Comparison of ENCODE assay signal across 18 cellular contexts in the genomic region with DNA sequence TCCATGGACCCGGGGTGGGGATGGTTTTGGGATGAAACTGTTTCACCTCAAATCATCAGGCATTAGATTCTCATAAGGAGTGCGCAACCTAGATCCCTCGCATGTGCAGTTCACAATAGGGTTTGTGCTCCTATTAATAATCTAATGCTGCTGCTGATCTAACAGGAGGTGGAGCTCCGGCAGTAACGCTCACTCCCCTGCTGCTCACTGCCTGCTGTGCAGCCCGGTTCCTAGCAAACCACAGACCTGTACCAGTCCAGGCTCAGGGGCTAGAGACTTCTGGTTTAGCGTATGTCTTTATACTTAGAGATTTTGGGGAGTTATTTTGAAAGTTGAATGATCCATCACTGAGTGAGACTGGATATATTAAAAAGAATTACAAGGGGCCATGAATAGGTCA. TPM values are rescaled to one million over a fixed set of nuclear protein-coding genes. Genes with fewer than 3 reads are reported as not detected.
DNase-seq lines count a peak whose midpoint lies in the region; ATAC-seq and TF ChIP-seq lines count a peak whose summit lies in the region.
"Had no signal": no experiment of that assay in that cellular context is flagged by ENCODE, and none has a peak within 500 bp of the region (broad histone marks: within the 10 kb centered on the region; RNA-seq: fewer than 3 reads in every experiment).

No MANE protein-coding gene starts in this region.

- H3K27me3 Mint-ChIP-seq in activated CD8-positive, alpha-beta T cell treated with anti-CD3 and anti-CD28 coated beads for 36 hours, result no peaks in the 10 kb centered on the region
- H3K27me3 Mint-ChIP-seq in activated CD8-positive, alpha-beta T cell treated with anti-CD3 and anti-CD28 coated beads, Interleukin-2, amount 10 ng/mL, durations not matched to agents 7 days and 5 days (ENCODE audit: low read depth), result no peaks in the 10 kb centered on the region
- H3K27me3 Mint-ChIP-seq: activated CD4-positive, alpha-beta memory T cell treated with anti-CD3 and anti-CD28 coated beads for 36 hours had no signal

- H3K9me3 Mint-ChIP-seq in activated CD8-positive, alpha-beta T cell treated with anti-CD3 and anti-CD28 coated beads for 36 hours, result peaks cover 8% of the 10 kb centered on the region
- H3K9me3 Mint-ChIP-seq in activated CD8-positive, alpha-beta T cell treated with anti-CD3 and anti-CD28 coated beads, Interleukin-2, amount 10 ng/mL, durations not matched to agents 7 days and 5 days (ENCODE audit: insufficient read depth), result peaks cover 9% of the 10 kb centered on the region

- peaks cover 0 to 53% (median 12%) of the 10 kb centered on the region in 6 donors for H3K4me1 ChIP-seq in spleen
- H3K4me1 ChIP-seq in vagina, result peaks cover 25% of the 10 kb centered on the region

- H3K4me3 Mint-ChIP-seq in activated CD8-positive, alpha-beta T cell treated with anti-CD3 and anti-CD28 coated beads for 36 hours, result no peak overlapping the region
- no peak overlapping the region for H3K4me3 Mint-ChIP-seq in activated CD8-positive, alpha-beta T cell treated with anti-CD3 and anti-CD28 coated beads, Interleukin-2, amount 10 ng/mL, durations not matched to agents 7 days and 5 days
- H3K4me3 Mint-ChIP-seq: activated CD4-positive, alpha-beta memory T cell treated with anti-CD3 and anti-CD28 coated beads for 36 hours had no signal

- H3K4me1 Mint-ChIP-seq in activated CD8-positive, alpha-beta T cell treated with anti-CD3 and anti-CD28 coated beads for 36 hours (ENCODE audit: low read depth), result peaks cover 46% of the 10 kb centered on the region
- peaks cover 33% of the 10 kb centered on the region for H3K4me1 Mint-ChIP-seq in activated CD8-positive, alpha-beta T cell treated with anti-CD3 and anti-CD28 coated beads, Interleukin-2, amount 10 ng/mL, durations not matched to agents 7 days and 5 days (ENCODE audit: low read depth)

- H3K27me3 ChIP-seq in spleen (replicated peaks in 1 of 7) (no peaks in the 10 kb centered on the region), vagina (no peaks in the 10 kb centered on the region)
- H3K27me3 ChIP-seq: cardiac muscle cell, neutrophil had no signal

- H3K27ac Mint-ChIP-seq in activated CD8-positive, alpha-beta T cell treated with anti-CD3 and anti-CD28 coated beads for 36 hours, result no peak overlapping the region
- no peak overlapping the region for H3K27ac Mint-ChIP-seq in activated CD8-positive, alpha-beta T cell treated with anti-CD3 and anti-CD28 coated beads, Interleukin-2, amount 10 ng/mL, durations not matched to agents 7 days and 5 days
- H3K27ac Mint-ChIP-seq: activated CD4-positive, alpha-beta memory T cell treated with anti-CD3 and anti-CD28 coated beads for 36 hours had no signal

- TF ChIP-seq CTCF in activated CD8-positive, alpha-beta T cell treated with anti-CD3 and anti-CD28 coated beads for 36 hours (IDR thresholded peaks at IDR 0.05), result no peak
- TF ChIP-seq CTCF in spleen (IDR thresholded peaks at IDR 0.05 in 8 of 11, conservative IDR thresholded peaks at IDR 0.05 in 3 of 11), result no peak
- no peak for TF ChIP-seq CTCF in vagina (IDR thresholded peaks at IDR 0.05)

- H3K36me3 ChIP-seq in spleen (peaks cover 0 to 52% (median 12%) of the 10 kb centered on the region in 6 donors), vagina (peaks cover 0 to 6% of the 10 kb centered on the region in 2 donors)
- H3K36me3 ChIP-seq: cardiac muscle cell had no signal

- no peak for TF ChIP-seq POLR2A in spleen (IDR thresholded peaks at IDR 0.05)
- TF ChIP-seq POLR2A in vagina (IDR thresholded peaks at IDR 0.05), result no peak

- peaks cover 39% of the 10 kb centered on the region for H3K36me3 Mint-ChIP-seq in activated CD8-positive, alpha-beta T cell treated with anti-CD3 and anti-CD28 coated beads for 36 hours (ENCODE audit: low read depth)
- peaks cover 56% of the 10 kb centered on the region for H3K36me3 Mint-ChIP-seq in activated CD8-positive, alpha-beta T cell treated with anti-CD3 and anti-CD28 coated beads, Interleukin-2, amount 10 ng/mL, durations not matched to agents 7 days and 5 days (ENCODE audit: low read depth)

- intact Hi-C loops in activated CD8-positive, alpha-beta T cell treated with anti-CD3 and anti-CD28 coated beads for 36 hours (cut with micrococcal nuclease), result no loop called here
- intact Hi-C loops in cardiac septum (cut with DNase I) (no loop called here), spleen (cut with DNase I; ENCODE audit: low total_unique reads) (no loop called here), vagina (cut with DNase I) (no loop called here)

- CTCF ChIA-PET in activated CD8-positive, alpha-beta T cell treated with anti-CD3 and anti-CD28 coated beads for 36 hours (lab: Charles Lee), result interaction anchor here (1.0 kb wide), 1 partner anchor 31 kb away, joined by 3 read pairs; no protein-coding TSS in a partner anchor
- CTCF ChIA-PET in activated CD8-positive, alpha-beta T cell treated with anti-CD3 and anti-CD28 coated beads, Interleukin-2, amount 10 ng/mL, durations not matched to agents 7 days and 5 days (lab: Charles Lee), result no interaction called here

- WGBS in spleen, 5 donors, result 83 to 92% (median 86%) methylated on average over 7 of the region's 7 CpGs

- peaks cover 0 to 33% (median 24%) of the 10 kb centered on the region in 8 donors for H3K9me3 ChIP-seq in spleen
- H3K9me3 ChIP-seq in vagina, result peaks cover 4% of the 10 kb centered on the region
- H3K9me3 ChIP-seq: neutrophil had no signal

- no peak for ATAC-seq in activated CD8-positive, alpha-beta T cell treated with anti-CD3 and anti-CD28 coated beads for 36 hours
- no peak for ATAC-seq in activated CD8-positive, alpha-beta T cell treated with anti-CD3 and anti-CD28 coated beads, Interleukin-2, amount 10 ng/mL, durations not matched to agents 7 days and 5 days
- ATAC-seq in GM21723 (IDR thresholded peaks at IDR 0.05; ENCODE audit: unreplicated experiment), result no peak

- DNase-seq in activated CD8-positive, alpha-beta T cell treated with anti-CD3 and anti-CD28 coated beads for 36 hours, result peak; percentile 18
- no peak for DNase-seq in activated CD8-positive, alpha-beta T cell treated with anti-CD3 and anti-CD28 coated beads, Interleukin-2, amount 10 ng/mL, durations not matched to agents 7 days and 5 days
- DNase-seq in NCI-H82 treated with DMSO at 0.1 percent for 48 hours (lab: John Stamatoyannopoulos, UW; ENCODE audit: unreplicated experiment), result peak; percentile 4
- DNase-seq in cardiac septum (ENCODE audit: low spot score), result peak; percentile 77
- peak; percentile 63 for DNase-seq in spleen
- DNase-seq in activated effector memory CD4-positive, alpha-beta T cell treated with Interleukin-2 at 50 U/mL for 16 hours, result no peak
- DNase-seq in vagina (ENCODE audit: extremely low spot score in 2 of 2), result no peak
- DNase-seq: activated CD4-positive, alpha-beta memory T cell treated with anti-CD3 and anti-CD28 coated beads for 36 hours; activated gamma-delta T cell; Calu3; NCI-H1092 treated with DMSO at 0.1 percent for 48 hours; NCI-H526; T1000 had no signal

- POLR2A ChIA-PET in activated CD8-positive, alpha-beta T cell treated with anti-CD3 and anti-CD28 coated beads for 36 hours (lab: Charles Lee), result no interaction called here
- POLR2A ChIA-PET in activated CD8-positive, alpha-beta T cell treated with anti-CD3 and anti-CD28 coated beads, Interleukin-2, amount 10 ng/mL, durations not matched to agents 7 days and 5 days (lab: Charles Lee), result no interaction called here

- H3K4me3 ChIP-seq in spleen (no peak overlapping the region), vagina (no peak overlapping the region)
- H3K4me3 ChIP-seq: cardiac muscle cell, skin epidermis had no signal

- H3K27ac ChIP-seq in spleen (no peak overlapping the region), vagina (no peak overlapping the region)
- H3K27ac ChIP-seq: cardiac muscle cell, neutrophil, RWPE1, skin epidermis had no signal

RNA-seq across cellular contexts. Expression of a gene that starts 50.2 kb away (rescaled TPM):
- 10 to 100 TPM; 23.9 to 26.1 TPM for total RNA-seq in activated CD8-positive, alpha-beta T cell treated with anti-CD3 and anti-CD28 coated beads for 36 hours
- total RNA-seq in activated CD8-positive, alpha-beta T cell treated with anti-CD3 and anti-CD28 coated beads, Interleukin-2, amount 10 ng/mL, durations not matched to agents 7 days and 5 days, result 10 to 100 TPM; 38.8 to 41.6 TPM
- total RNA-seq in cardiac septum (75.9 TPM), spleen (10 to 100 TPM; 51.4 to 70.9 (median 60.1) TPM), vagina (39.3 TPM)
- 1 to 10 TPM; 6.3 to 8.7 (median 7.6) TPM for polyA plus RNA-seq in spleen

Comparison
In these comparisons a context has a peak if more than half of its experiments do, and no peak if none do; other contexts are left out.
1. DNase-seq: peak in activated CD8-positive, alpha-beta T cell treated with anti-CD3 and anti-CD28 coated beads for 36 hours (single experiment), NCI-H82 treated with DMSO at 0.1 percent for 48 hours (single experiment), cardiac septum (single experiment) and spleen (single experiment); none in activated CD8-positive, alpha-beta T cell treated with anti-CD3 and anti-CD28 coated beads, Interleukin-2, amount 10 ng/mL, durations not matched to agents 7 days and 5 days (single experiment), activated effector memory CD4-positive, alpha-beta T cell treated with Interleukin-2 at 50 U/mL for 16 hours (single experiment) and vagina (0 of 2).